ENCODE assay signal across 1 cellular context in genomic region chr5:128736567-128736966, GRCh38.
TF ChIP-seq lines count a peak whose summit lies in the region.

No MANE protein-coding gene starts in this region.

TF ChIP-seq in Ishikawa, 13 proteins besides CTCF, POLR2A, EP300 and RAD21 (continued from another document):
- TF ChIP-seq USF1 (IDR thresholded peaks at IDR 0.05) (no peak), TEAD4 (IDR thresholded peaks at IDR 0.05) (0 out of 2 replicates have a peak, but pooled peaks have one; percentile 19)
